In the genomic region with DNA sequence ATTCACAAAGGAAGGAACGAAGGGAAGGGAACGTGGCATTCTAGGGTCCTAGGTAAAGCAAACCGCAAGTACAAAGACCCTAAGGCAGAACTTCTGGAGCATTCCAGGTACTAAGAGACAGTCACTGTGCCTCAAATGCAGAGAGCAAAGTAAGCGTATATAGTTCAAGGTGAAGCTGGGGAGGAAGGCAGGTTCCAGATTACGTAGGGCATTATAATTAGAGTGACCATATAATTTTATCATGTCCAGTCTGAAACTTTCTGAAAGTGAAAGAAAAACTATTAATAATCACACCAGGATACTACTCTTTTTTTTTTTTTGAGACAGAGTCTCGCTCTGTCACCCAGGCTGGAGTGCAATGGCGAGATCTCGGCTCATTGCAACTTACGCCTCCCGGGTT, we compare ENCODE assay signal across 1 cellular context.
TF ChIP-seq lines count a peak whose summit lies in the region.

No MANE protein-coding gene starts in this region.

TF ChIP-seq in WTC11, 78 proteins besides CTCF, POLR2A, EP300 and RAD21 (continued from another document):
- TF ChIP-seq, protein P1, sequence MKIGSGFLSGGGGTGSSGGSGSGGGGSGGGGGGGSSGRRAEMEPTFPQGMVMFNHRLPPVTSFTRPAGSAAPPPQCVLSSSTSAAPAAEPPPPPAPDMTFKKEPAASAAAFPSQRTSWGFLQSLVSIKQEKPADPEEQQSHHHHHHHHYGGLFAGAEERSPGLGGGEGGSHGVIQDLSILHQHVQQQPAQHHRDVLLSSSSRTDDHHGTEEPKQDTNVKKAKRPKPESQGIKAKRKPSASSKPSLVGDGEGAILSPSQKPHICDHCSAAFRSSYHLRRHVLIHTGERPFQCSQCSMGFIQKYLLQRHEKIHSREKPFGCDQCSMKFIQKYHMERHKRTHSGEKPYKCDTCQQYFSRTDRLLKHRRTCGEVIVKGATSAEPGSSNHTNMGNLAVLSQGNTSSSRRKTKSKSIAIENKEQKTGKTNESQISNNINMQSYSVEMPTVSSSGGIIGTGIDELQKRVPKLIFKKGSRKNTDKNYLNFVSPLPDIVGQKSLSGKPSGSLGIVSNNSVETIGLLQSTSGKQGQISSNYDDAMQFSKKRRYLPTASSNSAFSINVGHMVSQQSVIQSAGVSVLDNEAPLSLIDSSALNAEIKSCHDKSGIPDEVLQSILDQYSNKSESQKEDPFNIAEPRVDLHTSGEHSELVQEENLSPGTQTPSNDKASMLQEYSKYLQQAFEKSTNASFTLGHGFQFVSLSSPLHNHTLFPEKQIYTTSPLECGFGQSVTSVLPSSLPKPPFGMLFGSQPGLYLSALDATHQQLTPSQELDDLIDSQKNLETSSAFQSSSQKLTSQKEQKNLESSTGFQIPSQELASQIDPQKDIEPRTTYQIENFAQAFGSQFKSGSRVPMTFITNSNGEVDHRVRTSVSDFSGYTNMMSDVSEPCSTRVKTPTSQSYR (CRISPR knock-in tag; IDR thresholded peaks at IDR 0.05) = no peak
- TF ChIP-seq TEAD4 (CRISPR knock-in tag; IDR thresholded peaks at IDR 0.05) (no peak), CREM (CRISPR knock-in tag; IDR thresholded peaks at IDR 0.05) (no peak), NR2C2 (CRISPR knock-in tag; IDR thresholded peaks at IDR 0.05) (no peak), ARID4B (CRISPR knock-in tag; IDR thresholded peaks at IDR 0.05; ENCODE audit: borderline replicate concordance) (no peak), ZSCAN18 (CRISPR knock-in tag; IDR thresholded peaks at IDR 0.05) (no peak), MYBL2 (CRISPR knock-in tag; IDR thresholded peaks at IDR 0.05) (no peak)
- TF ChIP-seq, protein P2, sequence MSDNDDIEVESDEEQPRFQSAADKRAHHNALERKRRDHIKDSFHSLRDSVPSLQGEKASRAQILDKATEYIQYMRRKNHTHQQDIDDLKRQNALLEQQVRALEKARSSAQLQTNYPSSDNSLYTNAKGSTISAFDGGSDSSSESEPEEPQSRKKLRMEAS (CRISPR knock-in tag; IDR thresholded peaks at IDR 0.05) = no peak
- TF ChIP-seq, protein P3, sequence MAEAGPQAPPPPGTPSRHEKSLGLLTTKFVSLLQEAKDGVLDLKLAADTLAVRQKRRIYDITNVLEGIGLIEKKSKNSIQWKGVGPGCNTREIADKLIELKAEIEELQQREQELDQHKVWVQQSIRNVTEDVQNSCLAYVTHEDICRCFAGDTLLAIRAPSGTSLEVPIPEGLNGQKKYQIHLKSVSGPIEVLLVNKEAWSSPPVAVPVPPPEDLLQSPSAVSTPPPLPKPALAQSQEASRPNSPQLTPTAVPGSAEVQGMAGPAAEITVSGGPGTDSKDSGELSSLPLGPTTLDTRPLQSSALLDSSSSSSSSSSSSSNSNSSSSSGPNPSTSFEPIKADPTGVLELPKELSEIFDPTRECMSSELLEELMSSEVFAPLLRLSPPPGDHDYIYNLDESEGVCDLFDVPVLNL (CRISPR knock-in tag; IDR thresholded peaks at IDR 0.05; ENCODE audit: borderline replicate concordance, low read depth) = no peak
